2 cellular contexts compared by ENCODE assay signal in the genomic region with DNA sequence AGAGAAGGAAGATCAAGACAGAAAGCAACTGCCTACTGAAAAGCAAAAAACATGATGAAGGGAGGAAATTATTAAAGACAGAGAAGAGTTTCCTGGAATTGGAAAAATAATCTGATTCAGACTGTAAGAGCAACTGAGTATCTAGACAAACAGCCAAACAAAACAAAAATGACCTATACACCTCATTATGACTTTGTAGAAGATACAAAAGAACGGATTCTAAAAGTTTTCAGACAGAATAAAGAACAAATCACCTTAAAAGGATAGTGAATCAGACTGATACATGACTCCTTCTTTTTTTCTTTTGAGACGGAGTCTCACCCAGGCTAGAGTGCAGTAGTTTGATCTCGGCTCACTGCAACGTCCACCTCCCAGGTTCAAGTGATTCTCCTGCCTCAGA.
TF ChIP-seq lines count a peak whose summit lies in the region.

No MANE protein-coding gene starts in this region.

TF ChIP-seq in SK-N-SH, 30 proteins besides CTCF, POLR2A, EP300 and RAD21:
- TF ChIP-seq TCF12 (IDR thresholded peaks at IDR 0.05) (0 out of 2 replicates have a peak, but pooled peaks have one; percentile 20), NRF1 (IDR thresholded peaks at IDR 0.05; ENCODE audit: low read depth, low read length) (no peak)
- TF ChIP-seq, protein P1, sequence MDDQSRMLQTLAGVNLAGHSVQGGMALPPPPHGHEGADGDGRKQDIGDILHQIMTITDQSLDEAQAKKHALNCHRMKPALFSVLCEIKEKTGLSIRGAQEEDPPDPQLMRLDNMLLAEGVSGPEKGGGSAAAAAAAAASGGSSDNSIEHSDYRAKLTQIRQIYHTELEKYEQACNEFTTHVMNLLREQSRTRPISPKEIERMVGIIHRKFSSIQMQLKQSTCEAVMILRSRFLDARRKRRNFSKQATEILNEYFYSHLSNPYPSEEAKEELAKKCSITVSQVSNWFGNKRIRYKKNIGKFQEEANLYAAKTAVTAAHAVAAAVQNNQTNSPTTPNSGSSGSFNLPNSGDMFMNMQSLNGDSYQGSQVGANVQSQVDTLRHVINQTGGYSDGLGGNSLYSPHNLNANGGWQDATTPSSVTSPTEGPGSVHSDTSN (IDR thresholded peaks at IDR 0.05) = 0 out of 2 replicates have a peak, but pooled peaks have one; percentile 4

TF ChIP-seq in endothelial cell of umbilical vein, 7 proteins besides CTCF, POLR2A, EP300 and RAD21:
- TF ChIP-seq GATA2 (IDR thresholded peaks at IDR 0.05; ENCODE audit: insufficient read depth, insufficient read length, low read depth, low read length) = no peak
- no peak for TF ChIP-seq JUN (IDR thresholded peaks at IDR 0.05; ENCODE audit: borderline replicate concordance, insufficient read depth, insufficient read length, low read depth)
- TF ChIP-seq EZH2 (IDR thresholded peaks at IDR 0.05; ENCODE audit: borderline replicate concordance, low read depth, low read length, severe bottlenecking) = no peak
- TF ChIP-seq, protein P2, sequence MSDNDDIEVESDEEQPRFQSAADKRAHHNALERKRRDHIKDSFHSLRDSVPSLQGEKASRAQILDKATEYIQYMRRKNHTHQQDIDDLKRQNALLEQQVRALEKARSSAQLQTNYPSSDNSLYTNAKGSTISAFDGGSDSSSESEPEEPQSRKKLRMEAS (IDR thresholded peaks at IDR 0.05; ENCODE audit: insufficient read depth, insufficient read length) = no peak
- no peak for TF ChIP-seq POLR2AphosphoS5 (IDR thresholded peaks at IDR 0.05; ENCODE audit: insufficient read depth, low read depth, low read length)
- no peak for TF ChIP-seq FOS (IDR thresholded peaks at IDR 0.05; ENCODE audit: borderline replicate concordance, insufficient read depth, low read length)
- TF ChIP-seq MYC (IDR thresholded peaks at IDR 0.05; ENCODE audit: low read depth, low read length) = no peak
